20 cellular contexts compared by ENCODE assay signal in genomic region chr1:162218975-162219374, GRCh38.
DNase-seq lines count a peak whose midpoint lies in the region; ATAC-seq and TF ChIP-seq lines count a peak whose summit lies in the region.
"Had no signal": no experiment of that assay in that cellular context is flagged by ENCODE, and none has a peak within 500 bp of the region (broad histone marks: within the 10 kb centered on the region; RNA-seq: fewer than 3 reads in every experiment).

No MANE protein-coding gene starts in this region.

- H3K4me3 ChIP-seq in mammary epithelial cell (replicated peaks in 1 of 3; ENCODE audit: insufficient read depth in 1 of 3, low read depth in 2 of 3, low read length in 3 of 3) (no peak overlapping the region), right cardiac atrium (ENCODE audit: low read length) (no peak overlapping the region), ovary (no peak overlapping the region)
- H3K4me3 ChIP-seq: HAP-1, heart right ventricle had no signal

- H3K36me3 ChIP-seq in mammary epithelial cell (ENCODE audit: insufficient read depth, low read length) (no peaks in the 10 kb centered on the region), ovary (no peaks in the 10 kb centered on the region)
- H3K36me3 ChIP-seq: HAP-1, heart right ventricle had no signal

- DNase-seq in mammary epithelial cell (peak; percentile 12), MCF 10A (ENCODE audit: unreplicated experiment) (no peak), NCI-H524 (lab: John Stamatoyannopoulos, UW) (peak; percentile 36 to 58), kidney tubule cell (ENCODE audit: low spot score) (peak; percentile 52), EL (no peak), right cardiac atrium (no peak), midbrain (lab: John Stamatoyannopoulos, UW) (no peak), ovary (no peak)
- DNase-seq: ACHN; activated CD8-positive, alpha-beta T cell treated with anti-CD3 and anti-CD28 coated beads, Interleukin-2, amount 10 ng/mL, durations not matched to agents 7 days and 5 days; heart right ventricle; naive thymus-derived CD8-positive, alpha-beta T cell; posterior cingulate gyrus; T1000 had no signal

- no peak overlapping the region for H2AFZ ChIP-seq in mammary epithelial cell (ENCODE audit: low read depth, low read length)

- CTCF ChIA-PET in mammary epithelial cell (lab: Charles Lee; ENCODE audit: low non-redundant PET) = no interaction called here
- CTCF ChIA-PET in MCF 10A (lab: Yijun Ruan, JAX) = interaction anchor here (0.6 to 1.0 kb wide), 3 partner anchors 28 to 165 kb away, joined by 3 to 5 read pairs (median 3); no protein-coding TSS in a partner anchor

- H3K9ac ChIP-seq in mammary epithelial cell (ENCODE audit: insufficient read depth, low read length) = no peak overlapping the region

- H3K27me3 Mint-ChIP-seq in MCF 10A (ENCODE audit: insufficient read depth, unreplicated experiment) = no peaks in the 10 kb centered on the region

- H3K9me3 Mint-ChIP-seq in MCF 10A (ENCODE audit: unreplicated experiment) = no peaks in the 10 kb centered on the region
- H3K9me3 Mint-ChIP-seq: activated naive CD4-positive, alpha-beta T cell treated with anti-CD3 and anti-CD28 coated beads, Interleukin-2, amount 50 U/mL, for 24 hours; memory B cell; naive thymus-derived CD8-positive, alpha-beta T cell had no signal

- H3K27ac ChIP-seq in mammary epithelial cell (ENCODE audit: insufficient read depth, low read depth, low read length) (no peak overlapping the region), right cardiac atrium (ENCODE audit: low read length) (no peak overlapping the region), ovary (no peak overlapping the region)
- H3K27ac ChIP-seq: C4-2B had no signal

- no peaks in the 10 kb centered on the region for H3K36me3 Mint-ChIP-seq in MCF 10A (ENCODE audit: insufficient read depth, unreplicated experiment)
- H3K36me3 Mint-ChIP-seq: activated naive CD4-positive, alpha-beta T cell treated with anti-CD3 and anti-CD28 coated beads, Interleukin-2, amount 50 U/mL, for 24 hours; memory B cell; naive thymus-derived CD8-positive, alpha-beta T cell had no signal

- H3K4me1 Mint-ChIP-seq in MCF 10A (ENCODE audit: insufficient read depth, unreplicated experiment) = peaks cover 9% of the 10 kb centered on the region
- H3K4me1 Mint-ChIP-seq: activated naive CD4-positive, alpha-beta T cell treated with anti-CD3 and anti-CD28 coated beads, Interleukin-2, amount 50 U/mL, for 24 hours; memory B cell; naive thymus-derived CD8-positive, alpha-beta T cell had no signal

- no peaks in the 10 kb centered on the region for H3K79me2 ChIP-seq in mammary epithelial cell (ENCODE audit: insufficient read depth, low read length)

- H3K27me3 ChIP-seq in mammary epithelial cell (ENCODE audit: insufficient read depth, low read length) (peaks cover 2% of the 10 kb centered on the region), right cardiac atrium (ENCODE audit: control insufficient read depth, insufficient read depth) (no peaks in the 10 kb centered on the region), ovary (no peaks in the 10 kb centered on the region)
- H3K27me3 ChIP-seq: heart right ventricle had no signal

- H4K20me1 ChIP-seq in mammary epithelial cell (ENCODE audit: insufficient read depth, low read length) = no peaks in the 10 kb centered on the region

- no peak for TF ChIP-seq POLR2A in ovary (IDR thresholded peaks at IDR 0.05)

- WGBS in mammary epithelial cell (ENCODE audit: low coverage, missing lambda C conversion rate) = 75% methylated on average over 5 of the region's 5 CpGs
- WGBS in right cardiac atrium = 74% methylated on average over 5 of the region's 5 CpGs
- 89 to 91% (median 90%) methylated on average over 5 of the region's 5 CpGs for WGBS in ovary, 3 donors

- no peak overlapping the region for H3K4me2 ChIP-seq in mammary epithelial cell (ENCODE audit: insufficient read depth, low read depth, low read length)

- dilution Hi-C loops in mammary epithelial cell (cut with HindIII; ENCODE audit: low sequenced_read_pairs) = no loop called here

- intact Hi-C loops in mammary epithelial cell (cut with micrococcal nuclease) = no loop called here
- intact Hi-C loops in MCF 10A (cut with micrococcal nuclease) = no loop called here
- intact Hi-C loops in right cardiac atrium (cut with DNase I) = no loop called here
- intact Hi-C loops in ovary (cut with DNase I) = no loop called here

- POLR2A ChIA-PET in MCF 10A (lab: Yijun Ruan, JAX) = no interaction called here

- TF ChIP-seq CTCF in mammary epithelial cell (conservative IDR thresholded peaks at IDR 0.05 in 1 of 2, IDR thresholded peaks at IDR 0.05 in 1 of 2; ENCODE audit: extremely low read depth in 1 of 2, insufficient read depth in 1 of 2, low read depth in 1 of 2, low read length in 2 of 2) (no peak), MCF 10A (IDR thresholded peaks at IDR 0.05; ENCODE audit: unreplicated experiment) (no peak), ovary (IDR thresholded peaks at IDR 0.05) (no peak)

- in situ Hi-C loops in mammary epithelial cell (cut with MboI; ENCODE audit: low sequenced_read_pairs in 2 of 2) = no loop called here

- H3K9me3 ChIP-seq in mammary epithelial cell (replicated peaks; ENCODE audit: insufficient read depth, low read length) = no peaks in the 10 kb centered on the region
- H3K9me3 ChIP-seq in right cardiac atrium (ENCODE audit: control insufficient read depth, low read length) = no peaks in the 10 kb centered on the region
- H3K9me3 ChIP-seq in ovary = no peaks in the 10 kb centered on the region
- H3K9me3 ChIP-seq: HAP-1, heart right ventricle had no signal

- BruUV-seq in mammary epithelial cell (replicated peaks; lab: Mats Ljungman, UMichigan) (no TSS peak), MCF 10A (replicated peaks; lab: Mats Ljungman, UMichigan) (no TSS peak)

- peaks cover 9% of the 10 kb centered on the region for H3K4me1 ChIP-seq in mammary epithelial cell (ENCODE audit: insufficient read depth, low read length)
- peaks cover 2% of the 10 kb centered on the region for H3K4me1 ChIP-seq in right cardiac atrium (ENCODE audit: control insufficient read depth, insufficient read depth, low read length)
- H3K4me1 ChIP-seq in ovary (ENCODE audit: insufficient read depth) = no peaks in the 10 kb centered on the region

- no peak overlapping the region for H3K4me3 Mint-ChIP-seq in MCF 10A (ENCODE audit: unreplicated experiment)
- H3K4me3 Mint-ChIP-seq: activated CD8-positive, alpha-beta T cell treated with anti-CD3 and anti-CD28 coated beads, Interleukin-2, amount 10 ng/mL, durations not matched to agents 7 days and 5 days; activated naive CD4-positive, alpha-beta T cell treated with anti-CD3 and anti-CD28 coated beads, Interleukin-2, amount 50 U/mL, for 24 hours; memory B cell; naive thymus-derived CD8-positive, alpha-beta T cell had no signal

- no peak overlapping the region for H3K27ac Mint-ChIP-seq in MCF 10A (ENCODE audit: low read depth, unreplicated experiment)
- H3K27ac Mint-ChIP-seq: activated CD8-positive, alpha-beta T cell treated with anti-CD3 and anti-CD28 coated beads, Interleukin-2, amount 10 ng/mL, durations not matched to agents 7 days and 5 days; activated naive CD4-positive, alpha-beta T cell treated with anti-CD3 and anti-CD28 coated beads, Interleukin-2, amount 50 U/mL, for 24 hours; memory B cell; naive thymus-derived CD8-positive, alpha-beta T cell had no signal

- ATAC-seq in right cardiac atrium = no peak
- ATAC-seq: activated CD4-positive, CD25-positive, alpha-beta regulatory T cell treated with anti-CD3 and anti-CD28 coated beads, Interleukin-2, amount 50 U/mL, for 24 hours; activated CD8-positive, alpha-beta T cell treated with anti-CD3 and anti-CD28 coated beads, Interleukin-2, amount 10 ng/mL, durations not matched to agents 7 days and 5 days; naive thymus-derived CD8-positive, alpha-beta T cell; SK-N-SH treated with all-trans-retinoic acid at 6 μM for 48 hours had no signal

- TF ChIP-seq EP300 in ovary (IDR thresholded peaks at IDR 0.05) = no peak

Comparison
In these comparisons a context has a peak if more than half of its experiments do, and no peak if none do; other contexts are left out.
1. DNase-seq: peak in mammary epithelial cell (single experiment), NCI-H524 (2 of 2) and kidney tubule cell (single experiment); none in MCF 10A (single experiment), EL (single experiment), right cardiac atrium (0 of 3), midbrain (single experiment) and ovary (0 of 5).